ENCODE assay signal across 11 cellular contexts in the genomic region with DNA sequence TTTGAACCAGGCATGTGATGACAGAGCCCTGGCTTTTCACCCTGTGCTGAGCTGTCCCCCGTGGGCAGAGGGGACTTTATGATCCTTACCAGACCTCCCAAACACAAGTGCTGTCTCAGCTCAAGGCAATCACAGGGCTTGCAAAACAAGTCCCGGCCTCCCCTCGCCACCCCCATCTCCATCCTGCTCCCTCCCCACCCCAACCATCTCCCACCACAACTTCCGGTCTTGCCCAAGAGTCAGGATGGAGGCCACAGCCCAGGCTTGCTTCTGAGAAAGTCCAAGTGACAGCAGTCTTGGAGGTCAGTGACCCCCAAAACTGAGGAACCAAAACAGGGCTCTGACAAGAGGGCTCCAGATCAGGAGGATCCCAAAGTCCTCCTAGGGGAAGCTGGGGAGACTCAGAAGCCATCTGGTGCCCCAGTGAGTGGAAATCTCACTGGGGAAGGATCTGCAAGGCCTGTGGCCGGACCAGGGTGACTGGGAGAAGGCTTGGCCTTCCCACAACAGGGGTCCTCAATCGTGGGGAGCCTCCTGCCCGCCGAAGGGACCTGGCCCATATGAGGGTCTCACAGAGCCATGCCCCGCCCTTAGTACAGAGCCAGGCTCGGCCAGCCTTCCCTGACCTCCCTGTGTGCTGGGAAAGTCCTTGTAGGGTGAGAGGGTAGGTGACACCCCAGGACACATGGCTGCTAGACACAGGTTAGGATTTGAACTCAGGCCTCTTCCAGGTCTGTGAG. TPM values are rescaled to one million over a fixed set of nuclear protein-coding genes. Genes with fewer than 3 reads are reported as not detected.
DNase-seq lines count a peak whose midpoint lies in the region; ATAC-seq, FAIRE-seq and TF ChIP-seq lines count a peak whose summit lies in the region.
"Had no signal": no experiment of that assay in that cellular context is flagged by ENCODE, and none has a peak within 500 bp of the region (broad histone marks: within the 10 kb centered on the region; RNA-seq: fewer than 3 reads in every experiment).

No MANE protein-coding gene starts in this region.

- no peak overlapping the region for H3K9ac ChIP-seq in kidney (ENCODE audit: low read length in 2 of 2)

- no peak for FAIRE-seq in kidney (lab: Jason Lieb, UNC)
- FAIRE-seq: GM18507, TTC549 had no signal

- peak; percentile 28 for DNase-seq in Jurkat, Clone E6-1 (ENCODE audit: low read depth, low spot score)
- DNase-seq in UCSD-AML1 (lab: John Stamatoyannopoulos, UW; ENCODE audit: unreplicated experiment) (peak; percentile 51), kidney (peak; percentile 87), spleen (peak; percentile 85), NCI-H446 (lab: John Stamatoyannopoulos, UW) (no peak), ecto neural progenitor cell (ENCODE audit: low spot score) (no peak), DMS53 (lab: John Stamatoyannopoulos, UW) (no peak)
- DNase-seq: kidney glomerular epithelial cell had no signal

- H3K36me3 ChIP-seq in kidney (ENCODE audit: control insufficient read depth in 1 of 2, insufficient read depth in 2 of 2, low read length in 2 of 2) (no peaks in the 10 kb centered on the region), spleen (no peaks in the 10 kb centered on the region)

- TF ChIP-seq POLR2A in spleen (IDR thresholded peaks at IDR 0.05) (no peak), GM18505 (IDR thresholded peaks at IDR 0.05; ENCODE audit: borderline replicate concordance, extremely low read depth, insufficient read depth, insufficient read length) (no peak)

- H3K27me3 ChIP-seq in spleen (replicated peaks in 1 of 7), result peaks cover 0 to 21% (median 5%) of the 10 kb centered on the region in 7 donors

- H3K4me1 ChIP-seq in kidney (ENCODE audit: control insufficient read depth in 1 of 2, insufficient read depth in 1 of 2, low read depth in 1 of 2, low read length in 2 of 2) (peaks cover 0 to 3% of the 10 kb centered on the region in 2 donors), spleen (peaks cover 8 to 52% (median 32%) of the 10 kb centered on the region in 6 donors)

- H3K4me3 ChIP-seq in Jurkat, Clone E6-1 (ENCODE audit: low read length), result no peak overlapping the region
- H3K4me3 ChIP-seq in kidney (ENCODE audit: low read length in 2 of 2), result no peak overlapping the region
- H3K4me3 ChIP-seq in spleen, result no peak overlapping the region

- TF ChIP-seq CTCF in kidney (IDR thresholded peaks at IDR 0.05; ENCODE audit: borderline replicate concordance, extremely low read depth, insufficient read depth) (no peak), spleen (IDR thresholded peaks at IDR 0.05 in 8 of 11, conservative IDR thresholded peaks at IDR 0.05 in 3 of 11) (no peak)

- 65 to 74% (median 67%) methylated on average over 7 to 10 of the region's 10 CpGs for WGBS in spleen, 5 donors

- H3K27ac ChIP-seq in kidney (ENCODE audit: low read depth in 2 of 2, low read length in 2 of 2), result no peak overlapping the region
- peak overlapping the region in 5 of 8 donors; percentile 39 to 81 (median 73) for H3K27ac ChIP-seq in spleen

- ATAC-seq in GM18505 (IDR thresholded peaks at IDR 0.05; ENCODE audit: unreplicated experiment), result no peak

- H3K9me3 ChIP-seq in kidney (ENCODE audit: control insufficient read depth in 1 of 2, low read length in 2 of 2) (no peaks in the 10 kb centered on the region), spleen (no peaks in the 10 kb centered on the region)

- intact Hi-C loops in kidney (cut with DNase I), result no loop called here
- intact Hi-C loops in spleen (cut with DNase I; ENCODE audit: low total_unique reads), result loop anchor here (5.0 to 10.0 kb wide), 3 partner anchors 111 to 188 kb away; partner anchors contain the start of gene MATN1

RNA-seq across cellular contexts. Expression of gene SDC3, which starts 4.5 kb away (rescaled TPM):
- polyA plus RNA-seq in Jurkat, Clone E6-1 (2012; ENCODE audit: insufficient read depth, insufficient read length), result 10.9 TPM
- total RNA-seq in kidney (58.7 TPM), spleen (100 to 1,000 TPM; 134 to 347 (median 175) TPM)
- polyA plus RNA-seq in kidney (ENCODE audit: insufficient read depth, low read depth, low replicate concordance) (11.0 TPM), spleen (10 to 100 TPM in 2 of 3 donors, 1 to 10 TPM in 1; 8.0 to 43.5 (median 14.5) TPM)

Comparison
In these comparisons a context has a peak if more than half of its experiments do, and no peak if none do; other contexts are left out.
1. DNase-seq: peak in Jurkat, Clone E6-1 (single experiment), UCSD-AML1 (single experiment), kidney (single experiment) and spleen (single experiment); none in NCI-H446 (0 of 2), ecto neural progenitor cell (single experiment) and DMS53 (single experiment).
2. H3K27ac ChIP-seq: peak in spleen (5 of 8); none in kidney (0 of 2).